In genomic region chr7:2787251-2787968, GRCh38 we compare ENCODE assay signal across 22 cellular contexts. TPM values are rescaled to one million over a fixed set of nuclear protein-coding genes. Genes with fewer than 3 reads are reported as not detected.
A peak's percentile ranks its signal among the peaks of the same experiment; 100 is the strongest.
DNase-seq lines count a peak whose midpoint lies in the region; ATAC-seq and TF ChIP-seq lines count a peak whose summit lies in the region.
"Had no signal": no experiment of that assay in that cellular context is flagged by ENCODE, and none has a peak within 500 bp of the region (broad histone marks: within the 10 kb centered on the region; RNA-seq: fewer than 3 reads in every experiment).

No MANE protein-coding gene starts in this region.

- H3K27ac Mint-ChIP-seq in endodermal cell: peak overlapping the region; percentile 16
- peak overlapping the region; percentile 15 for H3K27ac Mint-ChIP-seq in stimulated activated naive B cell treated with anti-CD40 and anti-IgM and Interleukin-4, amounts not matched to agents 10 μg/mL and 1 μg/mL and 100 μg/mL, for 72 hours
- H3K27ac Mint-ChIP-seq: activated CD4-positive, alpha-beta T cell treated with anti-CD3 and anti-CD28 coated beads, Interleukin-2, amount 10 ng/mL, durations not matched to agents 24 days and 14 days; activated CD8-positive, alpha-beta memory T cell treated with anti-CD3 and anti-CD28 coated beads, Interleukin-2, amount 10 ng/mL, durations not matched to agents 7 days and 5 days; activated naive CD8-positive, alpha-beta T cell had no signal

- H3K27me3 Mint-ChIP-seq in endodermal cell (ENCODE audit: insufficient read depth): no peaks in the 10 kb centered on the region
- no peaks in the 10 kb centered on the region for H3K27me3 Mint-ChIP-seq in stimulated activated naive B cell treated with anti-CD40 and anti-IgM and Interleukin-4, amounts not matched to agents 10 μg/mL and 1 μg/mL and 100 μg/mL, for 72 hours
- H3K27me3 Mint-ChIP-seq: activated CD4-positive, alpha-beta T cell treated with anti-CD3 and anti-CD28 coated beads, Interleukin-2, amount 10 ng/mL, durations not matched to agents 24 days and 14 days; activated CD8-positive, alpha-beta memory T cell treated with anti-CD3 and anti-CD28 coated beads, Interleukin-2, amount 10 ng/mL, durations not matched to agents 7 days and 5 days; activated naive CD8-positive, alpha-beta T cell had no signal

- intact Hi-C loops in Right ventricle myocardium superior (cut with DNase I) (no loop called here), Right ventricle myocardium inferior (cut with DNase I) (no loop called here)

- no peak overlapping the region for H3K9ac ChIP-seq in endodermal cell (ENCODE audit: extremely low read depth, low read length, poor library complexity, severe bottlenecking)
- H3K9ac ChIP-seq: GM23248 had no signal

- no peaks in the 10 kb centered on the region for H3K27me3 ChIP-seq in endodermal cell (ENCODE audit: control insufficient read depth, insufficient read depth, low read length, poor library complexity, severe bottlenecking)
- H3K27me3 ChIP-seq: spleen, stomach, upper lobe of left lung had no signal

- H3K4me1 ChIP-seq in endodermal cell (ENCODE audit: control insufficient read depth, insufficient read depth, low read length): no peaks in the 10 kb centered on the region

- no peak for DNase-seq in Right ventricle myocardium superior
- DNase-seq in Right ventricle myocardium inferior (ENCODE audit: missing footprints): no peak
- DNase-seq in endodermal cell: no peak
- DNase-seq in mesenteric fat pad (ENCODE audit: low spot score): peak; percentile 87
- DNase-seq in stimulated activated naive B cell treated with anti-CD40 and anti-IgM and Interleukin-4, amounts not matched to agents 10 μg/mL and 1 μg/mL and 100 μg/mL, for 72 hours: no peak
- no peak for DNase-seq in middle frontal gyrus (ENCODE audit: extremely low spot score, low spot score)
- no peak for DNase-seq in activated T-cell treated with anti-CD3 and anti-CD28 coated beads, Interleukin-2, amount 50 U/mL, for 1 hour
- DNase-seq: activated CD4-positive, alpha-beta T cell treated with anti-CD3 and anti-CD28 coated beads, Interleukin-2, amount 10 ng/mL, durations not matched to agents 24 days and 14 days; activated CD8-positive, alpha-beta memory T cell treated with anti-CD3 and anti-CD28 coated beads, Interleukin-2, amount 10 ng/mL, durations not matched to agents 7 days and 5 days; DMS79; effector memory CD4-positive, alpha-beta T cell; GM23248; left colon; NCI-H446 treated with DMSO at 0.1 percent for 48 hours; PC-3; spleen; stimulated activated CD4-positive, alpha-beta T cell treated with anti-CD3 and anti-CD28 coated beads, Interleukin-4, amount 100 ng/mL, for 4 hours; stomach; upper lobe of left lung had no signal

- 94 to 95% methylated on average over 20 to 24 of the region's 24 CpGs for WGBS in endodermal cell (ENCODE audit: insufficient coverage in 1 of 2, insufficient read length in 1 of 2), 2 experiments

- H3K36me3 ChIP-seq in endodermal cell (ENCODE audit: control insufficient read depth, insufficient read depth, low read length): peaks cover 68% of the 10 kb centered on the region

- TF ChIP-seq CTCF in endodermal cell (conservative IDR thresholded peaks at IDR 0.05): no peak

- H3K9me3 ChIP-seq in endodermal cell (ENCODE audit: control insufficient read depth, low read length): peaks cover 6% of the 10 kb centered on the region
- H3K9me3 ChIP-seq: spleen, stomach, upper lobe of left lung had no signal

- no peak overlapping the region for H3K27ac ChIP-seq in endodermal cell (ENCODE audit: low read depth, low read length)
- H3K27ac ChIP-seq: GM23248, spleen, stomach, upper lobe of left lung had no signal

- H3K9me3 Mint-ChIP-seq in endodermal cell: peaks cover 5% of the 10 kb centered on the region
- H3K9me3 Mint-ChIP-seq in stimulated activated naive B cell treated with anti-CD40 and anti-IgM and Interleukin-4, amounts not matched to agents 10 μg/mL and 1 μg/mL and 100 μg/mL, for 72 hours: peaks cover 0 to 3% of the 10 kb centered on the region in 2 donors
- H3K9me3 Mint-ChIP-seq: activated CD4-positive, alpha-beta T cell treated with anti-CD3 and anti-CD28 coated beads, Interleukin-2, amount 10 ng/mL, durations not matched to agents 24 days and 14 days had no signal

- no peak overlapping the region for H3K4me3 Mint-ChIP-seq in endodermal cell
- H3K4me3 Mint-ChIP-seq in stimulated activated naive B cell treated with anti-CD40 and anti-IgM and Interleukin-4, amounts not matched to agents 10 μg/mL and 1 μg/mL and 100 μg/mL, for 72 hours: no peak overlapping the region
- H3K4me3 Mint-ChIP-seq: activated CD4-positive, alpha-beta T cell treated with anti-CD3 and anti-CD28 coated beads, Interleukin-2, amount 10 ng/mL, durations not matched to agents 24 days and 14 days; activated CD8-positive, alpha-beta memory T cell treated with anti-CD3 and anti-CD28 coated beads, Interleukin-2, amount 10 ng/mL, durations not matched to agents 7 days and 5 days; activated naive CD8-positive, alpha-beta T cell had no signal

- H3K36me3 Mint-ChIP-seq in endodermal cell (ENCODE audit: low read depth): peaks cover 63% of the 10 kb centered on the region
- peaks cover 54 to 69% of the 10 kb centered on the region in 2 donors for H3K36me3 Mint-ChIP-seq in stimulated activated naive B cell treated with anti-CD40 and anti-IgM and Interleukin-4, amounts not matched to agents 10 μg/mL and 1 μg/mL and 100 μg/mL, for 72 hours

- no peak overlapping the region for H3K4me3 ChIP-seq in endodermal cell (ENCODE audit: low read length)
- H3K4me3 ChIP-seq: GM23248, spleen, stomach, upper lobe of left lung had no signal

- H3K4me1 Mint-ChIP-seq in endodermal cell: no peaks in the 10 kb centered on the region
- peaks cover 16 to 28% of the 10 kb centered on the region in 2 donors for H3K4me1 Mint-ChIP-seq in stimulated activated naive B cell treated with anti-CD40 and anti-IgM and Interleukin-4, amounts not matched to agents 10 μg/mL and 1 μg/mL and 100 μg/mL, for 72 hours

- ATAC-seq in Right ventricle myocardium superior (ENCODE audit: poor library complexity) (peak; percentile 31), Right ventricle myocardium inferior (no peak), GM18502 (IDR thresholded peaks at IDR 0.05; ENCODE audit: poor library complexity, unreplicated experiment) (no peak)
- ATAC-seq in stimulated activated naive B cell treated with anti-CD40 and anti-IgM and Interleukin-4, amounts not matched to agents 10 μg/mL and 1 μg/mL and 100 μg/mL, for 72 hours (replicated peaks): no peak
- ATAC-seq: activated CD8-positive, alpha-beta memory T cell treated with anti-CD3 and anti-CD28 coated beads, Interleukin-2, amount 10 ng/mL, durations not matched to agents 7 days and 5 days; esophagus mucosa; left colon; PC-3 had no signal

RNA-seq across cellular contexts. Expression of gene GNA12, which starts 56.7 kb away (rescaled TPM):
- total RNA-seq in Right ventricle myocardium superior (40.6 TPM), Right ventricle myocardium inferior (40.8 TPM), endodermal cell (10 to 100 TPM; 55.0 to 64.7 TPM), mesenteric fat pad (70.1 TPM)
- polyA plus RNA-seq in endodermal cell (2013, experiment 1 of 2): 45.7 TPM
- polyA plus RNA-seq in endodermal cell (2013, experiment 2 of 2): 44.9 TPM
